Comparison of ENCODE assay signal across 8 cellular contexts in the genomic region with DNA sequence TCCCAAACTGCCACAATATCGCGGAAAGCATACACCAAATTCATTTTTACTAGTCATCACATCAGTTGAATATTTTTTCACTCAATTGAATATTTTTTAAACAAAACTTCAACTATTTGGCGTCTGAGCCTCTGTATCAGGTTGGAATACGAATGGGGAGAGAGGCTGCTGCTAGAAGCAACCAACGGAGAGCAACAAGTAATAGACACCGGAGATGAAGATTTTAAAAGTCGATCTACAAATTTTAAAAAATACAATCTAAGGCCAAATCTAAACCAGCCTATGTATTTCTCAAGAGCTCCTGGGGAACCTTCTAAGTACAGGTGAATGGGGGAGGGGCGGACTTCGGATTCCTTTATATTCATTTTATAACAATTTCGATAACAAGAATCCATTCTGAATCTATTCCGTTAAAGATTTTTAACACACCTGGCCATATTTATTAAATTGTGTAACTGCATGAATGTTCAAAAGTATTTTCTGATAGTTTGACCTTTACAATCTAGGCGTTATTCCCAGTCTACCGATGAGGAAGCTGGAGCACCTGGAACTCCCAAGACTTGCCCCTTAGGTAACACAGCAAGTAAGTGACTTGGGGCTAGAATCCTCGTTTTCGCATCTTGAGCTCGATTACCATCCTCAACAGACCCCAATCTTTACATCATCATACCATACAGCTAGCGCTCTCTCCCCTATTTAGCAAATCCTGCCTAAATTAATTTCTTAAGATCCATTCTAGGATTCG. TPM values are rescaled to one million over a fixed set of nuclear protein-coding genes. Genes with fewer than 3 reads are reported as not detected.
DNase-seq lines count a peak whose midpoint lies in the region; ATAC-seq and TF ChIP-seq lines count a peak whose summit lies in the region.

No MANE protein-coding gene starts in this region.

- no peak for TF ChIP-seq CTCF in Peyer's patch (IDR thresholded peaks at IDR 0.05)
- TF ChIP-seq CTCF in fibroblast of mammary gland (conservative IDR thresholded peaks at IDR 0.05; ENCODE audit: control insufficient read depth, insufficient read depth, low read depth, low read length): no peak
- no peak for TF ChIP-seq CTCF in retinal pigment epithelial cell (conservative IDR thresholded peaks at IDR 0.05; ENCODE audit: low read depth, low read length)

- H3K27me3 ChIP-seq in Peyer's patch: no peaks in the 10 kb centered on the region

- H3K36me3 ChIP-seq in Peyer's patch: no peaks in the 10 kb centered on the region

- H3K9me3 ChIP-seq in Peyer's patch: no peaks in the 10 kb centered on the region

- TF ChIP-seq POLR2A in Peyer's patch (IDR thresholded peaks at IDR 0.05): no peak

- H3K4me1 ChIP-seq in Peyer's patch: peaks cover 0 to 14% (median 1%) of the 10 kb centered on the region in 4 donors

- DNase-seq in NCI-H1694 treated with DMSO at 0.1 percent for 48 hours (lab: John Stamatoyannopoulos, UW) (peak; percentile 14), NCI-H1694 (lab: John Stamatoyannopoulos, UW) (no peak), Peyer's patch (no peak), fibroblast of mammary gland (ENCODE audit: low read depth) (no peak), retinal pigment epithelial cell (ENCODE audit: low read depth) (no peak), SIG-M5 treated with dmso at 0.1 percent for 504 hours (lab: John Stamatoyannopoulos, UW; ENCODE audit: unreplicated experiment) (no peak)

- peak overlapping the region in 2 of 4 donors; percentile 77 to 89 for H3K27ac ChIP-seq in Peyer's patch

- H3K4me3 ChIP-seq in Peyer's patch (peak overlapping the region; percentile 67 to 85 (median 76)), fibroblast of mammary gland (ENCODE audit: control insufficient read depth, low read depth, low read length) (peak overlapping the region; percentile 83), retinal pigment epithelial cell (ENCODE audit: low read length) (peak overlapping the region; percentile 76)

- ATAC-seq in HG02870 (IDR thresholded peaks at IDR 0.05; ENCODE audit: unreplicated experiment) (no peak), HG02840 (IDR thresholded peaks at IDR 0.05; ENCODE audit: low FRiP score, unreplicated experiment) (no peak)

RNA-seq across cellular contexts. Expression of a gene that starts 1.2 kb away (rescaled TPM):
- 10 to 100 TPM; 10.6 to 33.0 (median 13.7) TPM for total RNA-seq in Peyer's patch
